15 cellular contexts compared by ENCODE assay signal in the genomic region with DNA sequence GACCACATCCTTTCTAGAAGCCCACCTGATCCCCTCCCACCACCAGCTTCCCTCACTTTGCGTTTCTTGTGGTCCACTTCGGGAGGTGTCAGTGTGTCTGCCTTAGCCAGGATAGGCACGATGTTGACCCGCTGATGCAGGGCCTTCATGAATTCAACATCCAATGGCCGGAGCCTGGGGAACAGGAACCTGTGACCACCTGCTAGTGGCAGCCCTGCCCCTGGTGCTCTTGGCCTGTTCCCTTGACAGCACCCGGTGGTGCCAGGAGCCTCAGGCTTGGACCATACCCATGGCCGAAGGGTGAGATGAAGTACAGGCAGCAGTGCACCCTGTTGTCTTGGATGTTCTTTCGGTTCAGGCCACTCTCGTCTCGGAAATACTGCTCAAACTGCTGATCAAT. TPM values are rescaled to one million over a fixed set of nuclear protein-coding genes. Genes with fewer than 3 reads are reported as not detected.
"Had no signal": no experiment of that assay in that cellular context is flagged by ENCODE, and none has a peak within 500 bp of the region (broad histone marks: within the 10 kb centered on the region; RNA-seq: fewer than 3 reads in every experiment).

No MANE protein-coding gene starts in this region.

- DNase-seq: activated CD4-positive, alpha-beta T cell treated with anti-CD3 and anti-CD28 coated beads for 1 hour; activated CD4-positive, alpha-beta T cell treated with anti-CD3 and anti-CD28 coated beads, Interleukin-2, amount 50 U/mL, for 1 hour; activated CD8-positive, alpha-beta T cell treated with anti-CD3 and anti-CD28 coated beads, Interleukin-2, amount 10 ng/mL, durations not matched to agents 7 days and 5 days; activated gamma-delta T cell treated with Interleukin-2 at 50 U/mL for 16 hours; aorta; effector CD4-positive, alpha-beta T cell; kidney glomerular epithelial cell; left lung; midbrain; spleen; stimulated activated CD4-positive, alpha-beta T cell treated with anti-CD3 and anti-CD28 coated beads, Interleukin-4, amount 100 ng/mL, for 1 hour; stimulated activated naive CD4-positive, alpha-beta T cell had no signal

- H3K27ac ChIP-seq: left lung had no signal

- ATAC-seq: activated CD8-positive, alpha-beta T cell treated with anti-CD3 and anti-CD28 coated beads, Interleukin-2, amount 10 ng/mL, durations not matched to agents 7 days and 5 days; left lung; natural killer cell treated with Interleukin-12 subunit alpha and Interleukin-12 subunit beta and Interleukin-15 and Interleukin-18, amount 100 ng/mL, for 72 hours had no signal

- H3K9me3 ChIP-seq: left lung, spleen had no signal

- H3K27me3 ChIP-seq: left lung, spleen had no signal

- H3K4me3 ChIP-seq: left lung, spleen had no signal

- H3K36me3 ChIP-seq: left lung, spleen had no signal

RNA-seq across cellular contexts. Expression of gene HSF5, which starts 33.5 kb away (rescaled TPM):
- total RNA-seq: aorta, cardiac septum, chondrocyte had no signal
